In the genomic region with DNA sequence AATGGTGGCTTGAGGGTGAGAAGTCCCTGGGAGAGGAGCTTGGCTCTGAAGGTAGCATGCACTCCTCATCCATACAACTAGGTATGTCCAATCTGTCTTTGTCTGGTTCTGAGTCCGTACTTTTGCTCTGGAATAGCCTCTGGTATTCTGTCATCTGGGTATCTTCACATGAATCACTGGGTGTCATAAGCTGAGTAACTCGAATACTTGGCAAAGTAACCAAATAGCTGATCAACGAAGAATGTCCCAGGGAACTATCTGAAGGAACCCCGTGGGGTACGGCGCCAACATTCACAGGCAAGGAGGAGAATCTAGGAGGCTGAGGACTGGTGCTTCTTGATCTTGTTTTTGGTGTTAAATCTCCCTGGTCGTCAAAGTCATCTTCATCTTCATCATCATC, we compare ENCODE assay signal across 2 cellular contexts.
TF ChIP-seq lines count a peak whose summit lies in the region.

No MANE protein-coding gene starts in this region.

TF ChIP-seq in IMR-90, 13 proteins besides CTCF, POLR2A, EP300 and RAD21:
- TF ChIP-seq, protein P1, sequence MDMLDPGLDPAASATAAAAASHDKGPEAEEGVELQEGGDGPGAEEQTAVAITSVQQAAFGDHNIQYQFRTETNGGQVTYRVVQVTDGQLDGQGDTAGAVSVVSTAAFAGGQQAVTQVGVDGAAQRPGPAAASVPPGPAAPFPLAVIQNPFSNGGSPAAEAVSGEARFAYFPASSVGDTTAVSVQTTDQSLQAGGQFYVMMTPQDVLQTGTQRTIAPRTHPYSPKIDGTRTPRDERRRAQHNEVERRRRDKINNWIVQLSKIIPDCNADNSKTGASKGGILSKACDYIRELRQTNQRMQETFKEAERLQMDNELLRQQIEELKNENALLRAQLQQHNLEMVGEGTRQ (IDR thresholded peaks at IDR 0.05; ENCODE audit: low read depth, low read length): no peak
- TF ChIP-seq, protein P2, sequence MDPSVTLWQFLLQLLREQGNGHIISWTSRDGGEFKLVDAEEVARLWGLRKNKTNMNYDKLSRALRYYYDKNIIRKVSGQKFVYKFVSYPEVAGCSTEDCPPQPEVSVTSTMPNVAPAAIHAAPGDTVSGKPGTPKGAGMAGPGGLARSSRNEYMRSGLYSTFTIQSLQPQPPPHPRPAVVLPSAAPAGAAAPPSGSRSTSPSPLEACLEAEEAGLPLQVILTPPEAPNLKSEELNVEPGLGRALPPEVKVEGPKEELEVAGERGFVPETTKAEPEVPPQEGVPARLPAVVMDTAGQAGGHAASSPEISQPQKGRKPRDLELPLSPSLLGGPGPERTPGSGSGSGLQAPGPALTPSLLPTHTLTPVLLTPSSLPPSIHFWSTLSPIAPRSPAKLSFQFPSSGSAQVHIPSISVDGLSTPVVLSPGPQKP (IDR thresholded peaks at IDR 0.05; ENCODE audit: borderline replicate concordance, low read depth, low read length): no peak
- TF ChIP-seq CEBPB (IDR thresholded peaks at IDR 0.05; ENCODE audit: low read depth, low read length) (no peak), SMC3 (IDR thresholded peaks at IDR 0.05; ENCODE audit: low read depth, low read length) (no peak), NFE2L2 (IDR thresholded peaks at IDR 0.05; ENCODE audit: low read depth, low read length) (no peak), MXI1 (IDR thresholded peaks at IDR 0.05; ENCODE audit: borderline replicate concordance, low read depth, low read length) (no peak), BHLHE40 (IDR thresholded peaks at IDR 0.05; ENCODE audit: low read depth, low read length) (no peak), RCOR1 (IDR thresholded peaks at IDR 0.05; ENCODE audit: insufficient replicate concordance, low read length) (no peak), MAFK (IDR thresholded peaks at IDR 0.05; ENCODE audit: low read depth, low read length) (no peak), FOS (IDR thresholded peaks at IDR 0.05; ENCODE audit: low read depth, low read length) (no peak), CHD1 (IDR thresholded peaks at IDR 0.05; ENCODE audit: low read depth, low read length) (no peak), RFX5 (IDR thresholded peaks at IDR 0.05; ENCODE audit: low read depth, low read length) (no peak)

TF ChIP-seq in GM12878, 131 proteins besides CTCF, POLR2A, EP300 and RAD21:
- TF ChIP-seq STAT1 (conservative IDR thresholded peaks at IDR 0.05): no peak
- TF ChIP-seq TBL1XR1 (IDR thresholded peaks at IDR 0.05; ENCODE audit: low read depth, low read length): no peak
- no peak for TF ChIP-seq TCF7 (IDR thresholded peaks at IDR 0.05; ENCODE audit: borderline replicate concordance)
- TF ChIP-seq ASH2L (IDR thresholded peaks at IDR 0.05; ENCODE audit: borderline replicate concordance, low read depth): no peak
- TF ChIP-seq BCL11A (IDR thresholded peaks at IDR 0.05; ENCODE audit: low read depth, low read length): no peak
- TF ChIP-seq RFX5 (IDR thresholded peaks at IDR 0.05; ENCODE audit: low read depth, low read length): no peak
- no peak for TF ChIP-seq ZNF622 (IDR thresholded peaks at IDR 0.05)
- TF ChIP-seq BHLHE40 (IDR thresholded peaks at IDR 0.05; ENCODE audit: borderline replicate concordance in 1 of 2, low read depth in 2 of 2, low read length in 1 of 2): no peak
- no peak for TF ChIP-seq FOXK2 (IDR thresholded peaks at IDR 0.05)
- no peak for TF ChIP-seq MEF2A (IDR thresholded peaks at IDR 0.05; ENCODE audit: insufficient read depth, low read depth, low read length)
- TF ChIP-seq SREBF1 (IDR thresholded peaks at IDR 0.05; ENCODE audit: low read length): no peak
- TF ChIP-seq, protein P3, sequence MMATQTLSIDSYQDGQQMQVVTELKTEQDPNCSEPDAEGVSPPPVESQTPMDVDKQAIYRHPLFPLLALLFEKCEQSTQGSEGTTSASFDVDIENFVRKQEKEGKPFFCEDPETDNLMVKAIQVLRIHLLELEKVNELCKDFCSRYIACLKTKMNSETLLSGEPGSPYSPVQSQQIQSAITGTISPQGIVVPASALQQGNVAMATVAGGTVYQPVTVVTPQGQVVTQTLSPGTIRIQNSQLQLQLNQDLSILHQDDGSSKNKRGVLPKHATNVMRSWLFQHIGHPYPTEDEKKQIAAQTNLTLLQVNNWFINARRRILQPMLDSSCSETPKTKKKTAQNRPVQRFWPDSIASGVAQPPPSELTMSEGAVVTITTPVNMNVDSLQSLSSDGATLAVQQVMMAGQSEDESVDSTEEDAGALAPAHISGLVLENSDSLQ (IDR thresholded peaks at IDR 0.05): no peak
- no peak for TF ChIP-seq JUNB (IDR thresholded peaks at IDR 0.05)
- no peak for TF ChIP-seq FOS (IDR thresholded peaks at IDR 0.05; ENCODE audit: borderline replicate concordance, extremely low read depth, insufficient read length)
- no peak for TF ChIP-seq NFIC (IDR thresholded peaks at IDR 0.05; ENCODE audit: low read depth, low read length)
- TF ChIP-seq, protein P4, sequence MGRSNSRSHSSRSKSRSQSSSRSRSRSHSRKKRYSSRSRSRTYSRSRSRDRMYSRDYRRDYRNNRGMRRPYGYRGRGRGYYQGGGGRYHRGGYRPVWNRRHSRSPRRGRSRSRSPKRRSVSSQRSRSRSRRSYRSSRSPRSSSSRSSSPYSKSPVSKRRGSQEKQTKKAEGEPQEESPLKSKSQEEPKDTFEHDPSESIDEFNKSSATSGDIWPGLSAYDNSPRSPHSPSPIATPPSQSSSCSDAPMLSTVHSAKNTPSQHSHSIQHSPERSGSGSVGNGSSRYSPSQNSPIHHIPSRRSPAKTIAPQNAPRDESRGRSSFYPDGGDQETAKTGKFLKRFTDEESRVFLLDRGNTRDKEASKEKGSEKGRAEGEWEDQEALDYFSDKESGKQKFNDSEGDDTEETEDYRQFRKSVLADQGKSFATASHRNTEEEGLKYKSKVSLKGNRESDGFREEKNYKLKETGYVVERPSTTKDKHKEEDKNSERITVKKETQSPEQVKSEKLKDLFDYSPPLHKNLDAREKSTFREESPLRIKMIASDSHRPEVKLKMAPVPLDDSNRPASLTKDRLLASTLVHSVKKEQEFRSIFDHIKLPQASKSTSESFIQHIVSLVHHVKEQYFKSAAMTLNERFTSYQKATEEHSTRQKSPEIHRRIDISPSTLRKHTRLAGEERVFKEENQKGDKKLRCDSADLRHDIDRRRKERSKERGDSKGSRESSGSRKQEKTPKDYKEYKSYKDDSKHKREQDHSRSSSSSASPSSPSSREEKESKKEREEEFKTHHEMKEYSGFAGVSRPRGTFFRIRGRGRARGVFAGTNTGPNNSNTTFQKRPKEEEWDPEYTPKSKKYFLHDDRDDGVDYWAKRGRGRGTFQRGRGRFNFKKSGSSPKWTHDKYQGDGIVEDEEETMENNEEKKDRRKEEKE (IDR thresholded peaks at IDR 0.05): no peak
- TF ChIP-seq, protein P5, sequence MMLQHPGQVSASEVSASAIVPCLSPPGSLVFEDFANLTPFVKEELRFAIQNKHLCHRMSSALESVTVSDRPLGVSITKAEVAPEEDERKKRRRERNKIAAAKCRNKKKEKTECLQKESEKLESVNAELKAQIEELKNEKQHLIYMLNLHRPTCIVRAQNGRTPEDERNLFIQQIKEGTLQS (IDR thresholded peaks at IDR 0.05; ENCODE audit: borderline replicate concordance, extremely low read depth, low read depth, low read length): no peak
- TF ChIP-seq IRF4 (IDR thresholded peaks at IDR 0.05; ENCODE audit: low read depth, low read length): no peak
- no peak for TF ChIP-seq ZNF274 (IDR thresholded peaks at IDR 0.05; ENCODE audit: insufficient read depth, insufficient read length)
- no peak for TF ChIP-seq ZNF207 (IDR thresholded peaks at IDR 0.05; ENCODE audit: borderline replicate concordance)
